12 cellular contexts compared by ENCODE assay signal in genomic region chr21:38990424-38990794, GRCh38.
DNase-seq lines count a peak whose midpoint lies in the region; ATAC-seq, FAIRE-seq and TF ChIP-seq lines count a peak whose summit lies in the region.
"Had no signal": no experiment of that assay in that cellular context is flagged by ENCODE, and none has a peak within 500 bp of the region (broad histone marks: within the 10 kb centered on the region; RNA-seq: fewer than 3 reads in every experiment).

No MANE protein-coding gene starts in this region.

- H3K27ac Mint-ChIP-seq in brain (peak overlapping the region; percentile 66 to 97 (median 97)), nephron (peak overlapping the region; percentile 85 to 97 (median 86))
- H3K27ac Mint-ChIP-seq: activated naive CD8-positive, alpha-beta T cell treated with anti-CD3 and anti-CD28 coated beads for 36 hours had no signal

- no peaks in the 10 kb centered on the region for H4K20me1 ChIP-seq in BLaER1

- peaks cover 100% of the 10 kb centered on the region for H3K4me1 ChIP-seq in BLaER1

- no peak for TF ChIP-seq CTCF in brain (conservative IDR thresholded peaks at IDR 0.05)
- TF ChIP-seq CTCF in nephron (IDR thresholded peaks at IDR 0.05; ENCODE audit: unreplicated experiment in 3 of 3), result no peak

- ATAC-seq in HG02763 (IDR thresholded peaks at IDR 0.05; ENCODE audit: unreplicated experiment), result no peak

- DNase-seq in NCI-H1092 treated with DMSO at 0.1 percent for 48 hours (lab: John Stamatoyannopoulos, UW) (peak; percentile 96), H7 (no peak), H54 (ENCODE audit: insufficient read length, low spot score) (no peak)
- DNase-seq in stimulated activated CD4-positive, alpha-beta T cell treated with anti-CD3 and anti-CD28 coated beads, Interleukin-1b, Interleukin-23, amount 100 ng/mL, for 48 hours, result no peak
- DNase-seq: activated CD4-positive, alpha-beta T cell treated with anti-CD3 and anti-CD28 coated beads for 48 hours; activated naive CD8-positive, alpha-beta T cell treated with anti-CD3 and anti-CD28 coated beads for 36 hours; RPMI8226 had no signal

- H3K4me1 Mint-ChIP-seq in brain, result peaks cover 96% of the 10 kb centered on the region
- peaks cover 93% of the 10 kb centered on the region for H3K4me1 Mint-ChIP-seq in nephron

- peak overlapping the region; percentile 59; the same call in 1 of the 2 replicates for H3K9ac ChIP-seq in BLaER1

- H3K27me3 ChIP-seq in BLaER1 (no peaks in the 10 kb centered on the region), H7 (ENCODE audit: control insufficient read depth, insufficient read depth, low read length) (no peaks in the 10 kb centered on the region)

- no peaks in the 10 kb centered on the region for H3K9me3 ChIP-seq in BLaER1

- peak overlapping the region; percentile 97 for H3K4me2 ChIP-seq in BLaER1

- TF ChIP-seq POLR2A in H54 (IDR thresholded peaks at IDR 0.05; ENCODE audit: low read depth, low read length), result no peak

- H3K4me3 ChIP-seq in BLaER1 (peak overlapping the region; percentile 59; the same call in 1 of the 2 replicates), H7 (ENCODE audit: insufficient read depth, low read depth, low read length) (no peak overlapping the region)

- H3K36me3 Mint-ChIP-seq in brain (no peaks in the 10 kb centered on the region), nephron (ENCODE audit: low read depth) (no peaks in the 10 kb centered on the region)

- FAIRE-seq in H54 (lab: Jason Lieb, UNC), result no peak

- H3K9me3 Mint-ChIP-seq in brain (peaks cover 0 to 4% (median 0%) of the 10 kb centered on the region in 5 experiments), nephron (no peaks in the 10 kb centered on the region)
- H3K9me3 Mint-ChIP-seq: activated naive CD8-positive, alpha-beta T cell treated with anti-CD3 and anti-CD28 coated beads for 36 hours had no signal

- H3K27me3 Mint-ChIP-seq in brain (peaks cover 3% of the 10 kb centered on the region), nephron (ENCODE audit: low read depth) (peaks cover 9% of the 10 kb centered on the region)

- H3K36me3 ChIP-seq in BLaER1 (no peaks in the 10 kb centered on the region), H7 (replicated peaks; ENCODE audit: control insufficient read depth, insufficient read depth, low read length) (no peaks in the 10 kb centered on the region)

- H3K4me3 Mint-ChIP-seq in brain (peak overlapping the region; percentile 59 to 73 (median 63)), nephron (peak overlapping the region in 2 of 3 experiments; percentile 25 to 72)
- H3K4me3 Mint-ChIP-seq: activated naive CD8-positive, alpha-beta T cell treated with anti-CD3 and anti-CD28 coated beads for 36 hours had no signal

- peak overlapping the region; percentile 71; the same call in 1 of the 2 replicates for H3K27ac ChIP-seq in BLaER1
- H3K27ac ChIP-seq: C4-2B had no signal
